ENCODE assay signal across 15 cellular contexts in genomic region chr10:117960345-117960744, GRCh38.
"Had no signal": no experiment of that assay in that cellular context is flagged by ENCODE, and none has a peak within 500 bp of the region (broad histone marks: within the 10 kb centered on the region; RNA-seq: fewer than 3 reads in every experiment).

No MANE protein-coding gene starts in this region.

- H3K9me3 ChIP-seq: mucosa of descending colon, testis had no signal

- H3K27ac ChIP-seq: cardiac muscle cell, testis had no signal

- H3K4me3 ChIP-seq: cardiac muscle cell, mucosa of descending colon, testis had no signal

- ATAC-seq: activated naive CD4-positive, alpha-beta T cell treated with anti-CD3 and anti-CD28 coated beads, Interleukin-2, amount 50 U/mL, for 72 hours; activated T-cell treated with anti-CD3 and anti-CD28 coated beads, Interleukin-2, amount 50 U/mL, for 4 hours; left colon; mucosa of descending colon; natural killer cell; sciatic nerve; SK-N-SH treated with all-trans-retinoic acid at 6 μM for 48 hours had no signal

- H3K4me1 ChIP-seq: testis had no signal

- DNase-seq: activated CD4-positive, alpha-beta T cell treated with anti-CD3 and anti-CD28 coated beads, Interleukin-2, amount 50 U/mL, for 4 hours; activated CD4-positive, CD25-positive, alpha-beta regulatory T cell; activated effector memory CD4-positive, alpha-beta T cell treated with anti-CD3 and anti-CD28 coated beads, Interleukin-2, amount 50 U/mL, for 16 hours; activated T-cell treated with anti-CD3 and anti-CD28 coated beads, Interleukin-2, amount 50 U/mL, for 4 hours; amniotic stem cell; hypothalamus; left colon; mucosa of descending colon; natural killer cell; stimulated activated CD4-positive, alpha-beta T cell treated with anti-CD3 and anti-CD28 coated beads, Interleukin-12 subunit alpha, Interleukin-12 subunit beta, amount 100 ng/mL, for 4 hours; testis had no signal

- H3K27me3 ChIP-seq: testis had no signal

- H3K36me3 ChIP-seq: cardiac muscle cell had no signal
